ENCODE assay signal across 13 cellular contexts in the genomic region with DNA sequence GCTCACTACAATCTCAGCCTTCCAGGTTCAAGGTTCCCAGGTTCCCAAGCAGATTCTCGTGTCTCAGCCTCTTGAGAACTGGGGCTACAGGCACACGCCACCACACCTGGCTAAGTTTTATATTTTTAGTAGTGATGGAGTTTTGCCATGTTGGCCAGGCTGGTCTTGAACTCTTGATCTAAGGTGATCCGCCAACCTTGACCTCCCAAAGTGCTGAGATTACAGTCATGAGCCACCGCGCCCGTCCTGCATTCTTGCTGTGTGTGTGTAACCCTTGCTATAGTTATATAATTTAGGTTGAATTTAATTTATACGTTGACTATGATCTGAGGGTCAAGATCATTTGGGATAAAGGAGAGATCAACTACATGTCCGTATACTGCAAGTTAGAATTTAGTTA. TPM values are rescaled to one million over a fixed set of nuclear protein-coding genes. Genes with fewer than 3 reads are reported as not detected.
DNase-seq lines count a peak whose midpoint lies in the region; ATAC-seq and TF ChIP-seq lines count a peak whose summit lies in the region.
"Had no signal": no experiment of that assay in that cellular context is flagged by ENCODE, and none has a peak within 500 bp of the region (broad histone marks: within the 10 kb centered on the region; RNA-seq: fewer than 3 reads in every experiment).

No MANE protein-coding gene starts in this region.

- ATAC-seq in right cardiac atrium (no peak), heart right ventricle (no peak)
- no peak for ATAC-seq in activated T-helper 17 cell treated with anti-CD3 and anti-CD28 coated beads, Interleukin-2, amount 50 U/mL, for 72 hours (replicated peaks)

- H2AK5ac ChIP-seq in mesendoderm (ENCODE audit: low read length): no peak overlapping the region

- H3K56ac ChIP-seq in mesendoderm (ENCODE audit: low read length): peak overlapping the region; percentile 7

- peaks cover 29% of the 10 kb centered on the region for H3K27me3 Mint-ChIP-seq in activated T-helper 17 cell treated with anti-CD3 and anti-CD28 coated beads, Interleukin-2, amount 50 U/mL, for 72 hours
- H3K27me3 Mint-ChIP-seq in type B pancreatic cell: peaks cover 58% of the 10 kb centered on the region

- intact Hi-C loops in right cardiac atrium (cut with DNase I) (loop anchor here (2.0 to 10.0 kb wide), 6 partner anchors 71 to 431 kb away; a partner anchor contains a TSS), heart right ventricle (cut with DNase I) (loop anchor here (2.0 to 10.0 kb wide), 12 partner anchors 34 to 193 kb away; a partner anchor contains a TSS)

- TF ChIP-seq CTCF in heart right ventricle (IDR thresholded peaks at IDR 0.05) (no peak), type B pancreatic cell (conservative IDR thresholded peaks at IDR 0.05) (no peak)

- no peak overlapping the region for H3K4me2 ChIP-seq in mesendoderm (ENCODE audit: low read length)

- H3K23ac ChIP-seq in mesendoderm (ENCODE audit: low read length): no peak overlapping the region

- no peaks in the 10 kb centered on the region for H3K36me3 ChIP-seq in heart right ventricle
- H3K36me3 ChIP-seq in mesendoderm (ENCODE audit: control insufficient read depth, insufficient read depth, low read length): no peaks in the 10 kb centered on the region
- H3K36me3 ChIP-seq: SJSA1 had no signal

- H3K36me3 Mint-ChIP-seq in activated T-helper 17 cell treated with anti-CD3 and anti-CD28 coated beads, Interleukin-2, amount 50 U/mL, for 72 hours (ENCODE audit: low read depth): no peaks in the 10 kb centered on the region
- no peaks in the 10 kb centered on the region for H3K36me3 Mint-ChIP-seq in type B pancreatic cell

- no peak overlapping the region for H2BK15ac ChIP-seq in mesendoderm (replicated peaks; ENCODE audit: low read depth)

- peak overlapping the region; percentile 63 for H3K4me3 Mint-ChIP-seq in activated T-helper 17 cell treated with anti-CD3 and anti-CD28 coated beads, Interleukin-2, amount 50 U/mL, for 72 hours
- H3K4me3 Mint-ChIP-seq in type B pancreatic cell: peak overlapping the region; percentile 83

- H3K27ac ChIP-seq in right cardiac atrium (ENCODE audit: low read length) (no peak overlapping the region), heart right ventricle (peak overlapping the region in 1 of 10 donors; percentile 63), mesendoderm (ENCODE audit: low read depth, low read length) (no peak overlapping the region)
- H3K27ac ChIP-seq: C4-2B, epithelial cell of prostate, SJSA1 had no signal

- H3K4me1 Mint-ChIP-seq in activated T-helper 17 cell treated with anti-CD3 and anti-CD28 coated beads, Interleukin-2, amount 50 U/mL, for 72 hours: peaks cover 3% of the 10 kb centered on the region
- peaks cover 24% of the 10 kb centered on the region for H3K4me1 Mint-ChIP-seq in type B pancreatic cell (ENCODE audit: unreplicated experiment)

- no peaks in the 10 kb centered on the region for H3K9me3 ChIP-seq in right cardiac atrium (ENCODE audit: control insufficient read depth, low read length)
- H3K9me3 ChIP-seq in heart right ventricle: no peaks in the 10 kb centered on the region
- H3K9me3 ChIP-seq: SJSA1 had no signal

- no peak overlapping the region for H4K8ac ChIP-seq in mesendoderm (ENCODE audit: low read depth, low read length)

- no peaks in the 10 kb centered on the region for H3K79me1 ChIP-seq in mesendoderm (ENCODE audit: low read length)

- H3K4me3 ChIP-seq in right cardiac atrium (ENCODE audit: low read length): peak overlapping the region; percentile 40
- peak overlapping the region in 5 of 10 donors; percentile 17 to 53 (median 45) for H3K4me3 ChIP-seq in heart right ventricle
- no peak overlapping the region for H3K4me3 ChIP-seq in mesendoderm (ENCODE audit: low read length)
- H3K4me3 ChIP-seq: SJSA1 had no signal

- no peak overlapping the region for H4K5ac ChIP-seq in mesendoderm (ENCODE audit: low read length)

- H2BK120ac ChIP-seq in mesendoderm (ENCODE audit: low read depth, low read length): no peak overlapping the region

- no peak overlapping the region for H2BK5ac ChIP-seq in mesendoderm (ENCODE audit: low read length)

- no peak overlapping the region for H3K4ac ChIP-seq in mesendoderm (ENCODE audit: low read depth, low read length)

- H3K4me1 ChIP-seq in right cardiac atrium (ENCODE audit: control insufficient read depth, insufficient read depth, low read length) (peaks cover 7% of the 10 kb centered on the region), heart right ventricle (peaks cover 7 to 28% (median 20%) of the 10 kb centered on the region in 9 donors), mesendoderm (ENCODE audit: control insufficient read depth, low read depth, low read length) (peaks cover 5% of the 10 kb centered on the region)

- DNase-seq in right cardiac atrium: no peak
- no peak for DNase-seq in heart right ventricle
- no peak for DNase-seq in mesendoderm
- DNase-seq in type B pancreatic cell (ENCODE audit: extremely low spot score, unreplicated experiment): no peak
- no peak for DNase-seq in NCI-H1092 (lab: John Stamatoyannopoulos, UW)
- no peak for DNase-seq in NCI-H2227 (lab: John Stamatoyannopoulos, UW; ENCODE audit: unreplicated experiment)
- DNase-seq in NCI-H345 treated with DMSO at 0.1 percent for 48 hours (lab: John Stamatoyannopoulos, UW; ENCODE audit: unreplicated experiment): no peak
- DNase-seq: NCI-H524 treated with DMSO at 0.1 percent for 48 hours, small intestine had no signal

- H3K27me3 ChIP-seq in right cardiac atrium (ENCODE audit: control insufficient read depth, insufficient read depth): no peaks in the 10 kb centered on the region
- peaks cover 20 to 66% (median 42%) of the 10 kb centered on the region in 7 donors for H3K27me3 ChIP-seq in heart right ventricle
- H3K27me3 ChIP-seq in mesendoderm (ENCODE audit: insufficient read depth, low read length, poor library complexity): peaks cover 31% of the 10 kb centered on the region

- WGBS in right cardiac atrium: 91% methylated on average over 8 of the region's 8 CpGs
- WGBS in heart right ventricle, 2 donors: 89 to 91% methylated on average over 8 of the region's 8 CpGs
- WGBS in mesendoderm (ENCODE audit: extremely low coverage, insufficient coverage, low lambda C conversion rate): no CpG with 5 or more reads among the region's 8 CpGs

- no peaks in the 10 kb centered on the region for H3K79me2 ChIP-seq in mesendoderm (ENCODE audit: control insufficient read depth, insufficient read depth, low read length)

- no peak overlapping the region for H3K18ac ChIP-seq in mesendoderm (ENCODE audit: low read length)

- H3K9ac ChIP-seq in mesendoderm (ENCODE audit: low read length): no peak overlapping the region

- H3K27ac Mint-ChIP-seq in activated T-helper 17 cell treated with anti-CD3 and anti-CD28 coated beads, Interleukin-2, amount 50 U/mL, for 72 hours: peak overlapping the region; percentile 39
- no peak overlapping the region for H3K27ac Mint-ChIP-seq in type B pancreatic cell

- H3K9me3 Mint-ChIP-seq in activated T-helper 17 cell treated with anti-CD3 and anti-CD28 coated beads, Interleukin-2, amount 50 U/mL, for 72 hours: no peaks in the 10 kb centered on the region
- H3K9me3 Mint-ChIP-seq in type B pancreatic cell: no peaks in the 10 kb centered on the region

RNA-seq across cellular contexts. Expression of a gene that starts 29.3 kb away (rescaled TPM):
- total RNA-seq in right cardiac atrium: 10 to 100 TPM in 2 of 4 donors, 1 to 10 TPM in 2; 9.8 to 11.0 (median 10.2) TPM
- 15.4 TPM for polyA plus RNA-seq in right cardiac atrium
- total RNA-seq in heart right ventricle: 1 to 10 TPM; 1.5 to 7.8 (median 3.6) TPM
- polyA plus RNA-seq in heart right ventricle: 10 to 100 TPM in 1 of 2 donors, 1 to 10 TPM in 1; 4.9 to 19.8 TPM
- 1 to 10 TPM; 8.1 TPM for total RNA-seq in activated T-helper 17 cell treated with anti-CD3 and anti-CD28 coated beads, Interleukin-2, amount 50 U/mL, for 72 hours
- polyA plus RNA-seq in mesendoderm (2013, experiment 1 of 2): 7.8 TPM
- polyA plus RNA-seq in mesendoderm (2013, experiment 2 of 2): 7.7 TPM
- 5.5 and 27.4 TPM in 2 replicates for total RNA-seq in type B pancreatic cell (ENCODE audit: low replicate concordance)

RNA-seq across cellular contexts. Expression of a gene that starts 35.7 kb away (rescaled TPM):
- 1 to 10 TPM; 3.5 to 6.7 (median 5.3) TPM for total RNA-seq in right cardiac atrium
- 3.8 TPM for polyA plus RNA-seq in right cardiac atrium
- total RNA-seq in heart right ventricle: 1 to 10 TPM; 2.4 to 4.6 (median 3.1) TPM
- 10 to 100 TPM in 1 of 2 donors, 1 to 10 TPM in 1; 3.5 to 15.9 TPM for polyA plus RNA-seq in heart right ventricle
- 10 to 100 TPM in 1 of 2 donors, 1 to 10 TPM in 1; 6.9 to 10.6 TPM for total RNA-seq in activated T-helper 17 cell treated with anti-CD3 and anti-CD28 coated beads, Interleukin-2, amount 50 U/mL, for 72 hours
- polyA plus RNA-seq in mesendoderm (2013, experiment 1 of 2): 10.6 TPM
- 10.4 TPM for polyA plus RNA-seq in mesendoderm (2013, experiment 2 of 2)
- 13.2 and 27.4 TPM in 2 replicates for total RNA-seq in type B pancreatic cell (ENCODE audit: low replicate concordance)
